Comparison of ENCODE assay signal across 27 cellular contexts in genomic region chr1:71393301-71393700, GRCh38.
"Had no signal": no experiment of that assay in that cellular context is flagged by ENCODE, and none has a peak within 500 bp of the region (broad histone marks: within the 10 kb centered on the region; RNA-seq: fewer than 3 reads in every experiment).

No MANE protein-coding gene starts in this region.

- H3K27me3 ChIP-seq: ascending aorta, breast epithelium, cardiac muscle cell, colonic mucosa, esophagus squamous epithelium, gastroesophageal sphincter, heart right ventricle had no signal

- H3K27me3 Mint-ChIP-seq: activated CD4-positive, alpha-beta memory T cell treated with anti-CD3 and anti-CD28 coated beads for 36 hours; activated CD4-positive, alpha-beta T cell treated with anti-CD3 and anti-CD28 coated beads, Interleukin-2, amount 10 ng/mL, durations not matched to agents 24 days and 14 days; activated CD8-positive, alpha-beta memory T cell treated with anti-CD3 and anti-CD28 coated beads, Interleukin-2, amount 10 ng/mL, durations not matched to agents 7 days and 5 days; activated naive CD8-positive, alpha-beta T cell treated with anti-CD3 and anti-CD28 coated beads, Interleukin-2, amount 10 ng/mL, durations not matched to agents 7 days and 5 days; brain had no signal

- ATAC-seq: activated CD8-positive, alpha-beta memory T cell treated with anti-CD3 and anti-CD28 coated beads, Interleukin-2, amount 10 ng/mL, durations not matched to agents 7 days and 5 days; activated CD8-positive, alpha-beta T cell treated with anti-CD3 and anti-CD28 coated beads, Interleukin-2, amount 10 ng/mL, durations not matched to agents 7 days and 5 days; activated naive CD4-positive, alpha-beta T cell treated with anti-CD3 and anti-CD28 coated beads, Interleukin-2, amount 50 U/mL, for 72 hours; gastroesophageal sphincter; heart right ventricle had no signal

- H3K27ac Mint-ChIP-seq: activated CD4-positive, alpha-beta memory T cell treated with anti-CD3 and anti-CD28 coated beads for 36 hours; activated CD4-positive, alpha-beta T cell treated with anti-CD3 and anti-CD28 coated beads, Interleukin-2, amount 10 ng/mL, durations not matched to agents 24 days and 14 days; activated CD8-positive, alpha-beta memory T cell treated with anti-CD3 and anti-CD28 coated beads, Interleukin-2, amount 10 ng/mL, durations not matched to agents 7 days and 5 days; activated CD8-positive, alpha-beta T cell treated with anti-CD3 and anti-CD28 coated beads, Interleukin-2, amount 10 ng/mL, durations not matched to agents 7 days and 5 days; activated naive CD4-positive, alpha-beta T cell treated with anti-CD3 and anti-CD28 coated beads for 36 hours; activated naive CD4-positive, alpha-beta T cell treated with anti-CD3 and anti-CD28 coated beads, Interleukin-2, amount 50 U/mL, for 72 hours; activated naive CD8-positive, alpha-beta T cell treated with anti-CD3 and anti-CD28 coated beads, Interleukin-2, amount 10 ng/mL, durations not matched to agents 7 days and 5 days; activated T-helper 1 cell treated with anti-CD3 and anti-CD28 coated beads, Interleukin-12 subunit alpha, Interleukin-12 subunit beta, Interleukin-2, Interleukin-4 antibody, amounts not matched to agents 30 ng/mL and 10 ng/mL and 1 ng/mL, durations not matched to agents 14 hours and 24 hours and 36 hours; activated T-helper 2 cell treated with anti-CD3 and anti-CD28 coated beads, Interferon-gamma antibody, Interleukin-2, Interleukin-4, amounts not matched to agents 10 μg/mL and 5 μg/mL and 100 μg/mL, durations not matched to agents 14 hours and 24 hours and 36 hours; brain had no signal

- H3K36me3 Mint-ChIP-seq: activated CD4-positive, alpha-beta memory T cell treated with anti-CD3 and anti-CD28 coated beads for 36 hours; activated CD8-positive, alpha-beta memory T cell treated with anti-CD3 and anti-CD28 coated beads, Interleukin-2, amount 10 ng/mL, durations not matched to agents 7 days and 5 days; activated naive CD8-positive, alpha-beta T cell treated with anti-CD3 and anti-CD28 coated beads, Interleukin-2, amount 10 ng/mL, durations not matched to agents 7 days and 5 days had no signal

- H3K4me1 Mint-ChIP-seq: activated CD4-positive, alpha-beta T cell treated with anti-CD3 and anti-CD28 coated beads, Interleukin-2, amount 10 ng/mL, durations not matched to agents 24 days and 14 days; activated CD8-positive, alpha-beta memory T cell treated with anti-CD3 and anti-CD28 coated beads, Interleukin-2, amount 10 ng/mL, durations not matched to agents 7 days and 5 days; activated naive CD8-positive, alpha-beta T cell treated with anti-CD3 and anti-CD28 coated beads, Interleukin-2, amount 10 ng/mL, durations not matched to agents 7 days and 5 days; brain had no signal

- H3K4me1 ChIP-seq: ascending aorta, breast epithelium, colonic mucosa, esophagus squamous epithelium, gastroesophageal sphincter, heart right ventricle had no signal

- H3K9me3 ChIP-seq: colonic mucosa had no signal

- H3K27ac ChIP-seq: ascending aorta, breast epithelium, cardiac muscle cell, colonic mucosa, epithelial cell of prostate, esophagus squamous epithelium, gastroesophageal sphincter, heart right ventricle had no signal

- H3K36me3 ChIP-seq: ascending aorta, cardiac muscle cell, colonic mucosa, esophagus squamous epithelium, heart right ventricle had no signal

- H3K4me3 ChIP-seq: ascending aorta, breast epithelium, cardiac muscle cell, colonic mucosa, esophagus squamous epithelium, gastroesophageal sphincter, heart right ventricle had no signal

- DNase-seq: activated CD4-positive, alpha-beta memory T cell treated with anti-CD3 and anti-CD28 coated beads for 36 hours; activated CD4-positive, alpha-beta T cell treated with anti-CD3 and anti-CD28 coated beads, Interleukin-2, amount 10 ng/mL, durations not matched to agents 24 days and 14 days; activated CD8-positive, alpha-beta memory T cell treated with anti-CD3 and anti-CD28 coated beads, Interleukin-2, amount 10 ng/mL, durations not matched to agents 7 days and 5 days; activated CD8-positive, alpha-beta memory T cell treated with anti-CD3 and anti-CD28 coated beads, Interleukin-2, amount 50 U/mL, for 4 hours; activated CD8-positive, alpha-beta T cell treated with anti-CD3 and anti-CD28 coated beads, Interleukin-2, amount 10 ng/mL, durations not matched to agents 7 days and 5 days; activated effector memory CD4-positive, alpha-beta T cell treated with anti-CD3 and anti-CD28 coated beads, Interleukin-2, amount 50 U/mL, for 16 hours; activated naive CD4-positive, alpha-beta T cell treated with anti-CD3 and anti-CD28 coated beads for 36 hours; activated naive CD8-positive, alpha-beta T cell treated with anti-CD3 and anti-CD28 coated beads, Interleukin-2, amount 10 ng/mL, durations not matched to agents 7 days and 5 days; activated T-cell treated with anti-CD3 and anti-CD28 coated beads, Interleukin-2, amount 50 U/mL, for 1 hour; activated T-cell treated with anti-CD3 and anti-CD28 coated beads, Interleukin-2, amount 50 U/mL, for 48 hours; central memory CD4-positive, alpha-beta T cell; cerebellar nuclear complex; colonic mucosa; effector CD8-positive, alpha-beta T cell; esophagus squamous epithelium; foreskin melanocyte; heart right ventricle; T-helper 2 cell had no signal

- H3K4me3 Mint-ChIP-seq: activated CD4-positive, alpha-beta memory T cell treated with anti-CD3 and anti-CD28 coated beads for 36 hours; activated CD4-positive, alpha-beta T cell treated with anti-CD3 and anti-CD28 coated beads, Interleukin-2, amount 10 ng/mL, durations not matched to agents 24 days and 14 days; activated CD8-positive, alpha-beta memory T cell treated with anti-CD3 and anti-CD28 coated beads, Interleukin-2, amount 10 ng/mL, durations not matched to agents 7 days and 5 days; activated CD8-positive, alpha-beta T cell treated with anti-CD3 and anti-CD28 coated beads, Interleukin-2, amount 10 ng/mL, durations not matched to agents 7 days and 5 days; activated naive CD4-positive, alpha-beta T cell treated with anti-CD3 and anti-CD28 coated beads for 36 hours; activated naive CD8-positive, alpha-beta T cell treated with anti-CD3 and anti-CD28 coated beads, Interleukin-2, amount 10 ng/mL, durations not matched to agents 7 days and 5 days; activated T-helper 1 cell treated with anti-CD3 and anti-CD28 coated beads, Interleukin-12 subunit alpha, Interleukin-12 subunit beta, Interleukin-2, Interleukin-4 antibody, amounts not matched to agents 30 ng/mL and 10 ng/mL and 1 ng/mL, durations not matched to agents 14 hours and 24 hours and 36 hours; brain had no signal
